In the genomic region with DNA sequence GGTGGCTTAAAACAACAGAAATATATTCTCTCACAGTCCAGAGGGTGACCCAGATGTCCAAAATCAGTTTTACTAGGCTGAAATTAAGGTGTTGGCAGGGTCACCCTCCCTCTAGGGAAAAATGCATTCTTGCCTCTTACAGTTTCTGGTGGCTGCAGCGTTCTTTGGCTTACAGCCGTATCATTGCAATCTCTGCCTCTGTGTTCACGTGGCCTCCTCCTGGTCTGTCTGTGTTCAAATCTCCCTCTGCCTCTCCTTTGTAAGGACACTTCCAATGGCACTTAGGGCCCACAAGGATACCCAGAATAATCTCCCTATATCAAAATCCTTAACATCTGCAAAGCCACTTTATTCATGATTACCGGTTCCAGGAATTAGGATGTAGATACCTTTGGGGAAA, we compare ENCODE assay signal across 21 cellular contexts. TPM values are rescaled to one million over a fixed set of nuclear protein-coding genes. Genes with fewer than 3 reads are reported as not detected.
"Had no signal": no experiment of that assay in that cellular context is flagged by ENCODE, and none has a peak within 500 bp of the region (broad histone marks: within the 10 kb centered on the region; RNA-seq: fewer than 3 reads in every experiment).

No MANE protein-coding gene starts in this region.

- H3K4me1 ChIP-seq: SJSA1 had no signal

- FAIRE-seq: HepG2, RCC 7860 had no signal

- DNase-seq: IMR-90, Karpas-422, KG1, MM.1S, NCI-H1105, NCI-H1417, NCI-H1436 treated with DMSO at 0.1 percent for 48 hours, NCI-H1694, NCI-H187 treated with DMSO at 0.1 percent for 48 hours, NCI-H2029 treated with DMSO at 0.1 percent for 48 hours, NCI-H2171 treated with DMSO at 0.1 percent for 48 hours, NCI-H345, NCI-H446 treated with DMSO at 0.1 percent for 48 hours, NCI-H510A treated with DMSO at 0.1 percent for 48 hours, Right ventricle myocardium superior, RPMI8226, SIG-M5 had no signal

- H3K9me3 ChIP-seq: SJSA1 had no signal

- H3K27ac ChIP-seq: SJSA1, SK-N-MC had no signal

- H3K36me3 ChIP-seq: SJSA1 had no signal

- ATAC-seq: HepG2 had no signal

- H3K27me3 ChIP-seq: SJSA1 had no signal

- H3K4me3 ChIP-seq: SJSA1, SK-N-MC had no signal

RNA-seq across cellular contexts. Expression of a gene that starts 21.1 kb away (rescaled TPM):
- total RNA-seq: HepG2 had no signal
- polyA plus RNA-seq: HepG2 had no signal
